ENCODE assay signal across 16 cellular contexts in the genomic region with DNA sequence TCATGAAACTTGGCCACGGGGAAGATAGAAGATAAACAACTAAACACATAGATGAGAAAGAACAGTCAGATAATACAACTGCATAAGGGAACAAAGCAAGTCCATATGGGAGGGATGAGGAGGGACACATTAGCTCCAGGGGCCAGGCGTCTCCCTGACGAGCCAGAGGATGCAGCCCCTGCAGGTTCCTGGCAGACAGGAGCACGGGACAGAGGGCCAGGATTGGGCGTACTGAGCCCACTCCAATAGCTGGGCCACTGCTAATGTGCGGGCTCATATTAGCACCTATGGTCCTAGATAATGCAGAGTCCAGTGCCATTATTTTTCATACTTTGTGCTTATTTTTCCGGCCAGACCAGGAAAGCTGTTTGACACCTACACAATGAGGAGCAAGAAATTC.
DNase-seq lines count a peak whose midpoint lies in the region; ATAC-seq and TF ChIP-seq lines count a peak whose summit lies in the region.
"Had no signal": no experiment of that assay in that cellular context is flagged by ENCODE, and none has a peak within 500 bp of the region (broad histone marks: within the 10 kb centered on the region; RNA-seq: fewer than 3 reads in every experiment).

No MANE protein-coding gene starts in this region.

- ATAC-seq in activated CD8-positive, alpha-beta memory T cell treated with anti-CD3 and anti-CD28 coated beads, Interleukin-2, amount 10 ng/mL, durations not matched to agents 7 days and 5 days, result no peak
- no peak for ATAC-seq in sciatic nerve
- no peak for ATAC-seq in HG03025 (IDR thresholded peaks at IDR 0.05; ENCODE audit: low FRiP score, unreplicated experiment)
- ATAC-seq: A549, GM23338 had no signal

- 82 to 88% methylated on average over 7 of the region's 7 CpGs for WGBS in lower leg skin, 2 donors

- H3K27me3 ChIP-seq in BE2C, result no peaks in the 10 kb centered on the region
- H3K27me3 ChIP-seq: BLaER1 had no signal

- TF ChIP-seq POLR2A in lower leg skin (IDR thresholded peaks at IDR 0.05), result no peak

- H3K9me3 Mint-ChIP-seq in activated CD8-positive, alpha-beta memory T cell treated with anti-CD3 and anti-CD28 coated beads, Interleukin-2, amount 10 ng/mL, durations not matched to agents 7 days and 5 days (ENCODE audit: low read depth), result no peaks in the 10 kb centered on the region
- peaks cover 5% of the 10 kb centered on the region for H3K9me3 Mint-ChIP-seq in osteocyte (ENCODE audit: unreplicated experiment)

- no peak overlapping the region for H3K27ac Mint-ChIP-seq in activated CD8-positive, alpha-beta memory T cell treated with anti-CD3 and anti-CD28 coated beads, Interleukin-2, amount 10 ng/mL, durations not matched to agents 7 days and 5 days
- H3K27ac Mint-ChIP-seq in osteocyte (ENCODE audit: unreplicated experiment), result no peak overlapping the region
- H3K27ac Mint-ChIP-seq: CD14-positive monocyte; CD4-positive, alpha-beta memory T cell; GM23338 had no signal

- H3K9me3 ChIP-seq in BE2C, result no peaks in the 10 kb centered on the region

- peaks cover 22% of the 10 kb centered on the region for H3K4me1 ChIP-seq in BE2C
- H3K4me1 ChIP-seq: A549 had no signal

- no peaks in the 10 kb centered on the region for H3K36me3 ChIP-seq in BE2C
- H3K36me3 ChIP-seq: BLaER1 had no signal

- no peak overlapping the region for H3K4me3 Mint-ChIP-seq in activated CD8-positive, alpha-beta memory T cell treated with anti-CD3 and anti-CD28 coated beads, Interleukin-2, amount 10 ng/mL, durations not matched to agents 7 days and 5 days
- H3K4me3 Mint-ChIP-seq in osteocyte (ENCODE audit: unreplicated experiment), result no peak overlapping the region
- H3K4me3 Mint-ChIP-seq: CD14-positive monocyte; CD4-positive, alpha-beta memory T cell; GM23338 had no signal

- DNase-seq in activated CD8-positive, alpha-beta memory T cell treated with anti-CD3 and anti-CD28 coated beads, Interleukin-2, amount 10 ng/mL, durations not matched to agents 7 days and 5 days, result peak; percentile 32
- DNase-seq in activated CD8-positive, alpha-beta memory T cell treated with anti-CD3 and anti-CD28 coated beads, Interleukin-2, amount 50 U/mL, for 4 hours, result no peak
- DNase-seq in lower leg skin (ENCODE audit: low spot score in 2 of 2) (peak; percentile 7 to 66), osteocyte (ENCODE audit: extremely low spot score, unreplicated experiment) (peak; percentile 75), sciatic nerve (ENCODE audit: low spot score) (no peak), BE2C (no peak)
- DNase-seq: AML-193; CD4-positive, alpha-beta memory T cell; DMS79 treated with DMSO at 0.1 percent for 48 hours; GF-D8; HCEC 1CT had no signal

- TF ChIP-seq CTCF in lower leg skin (IDR thresholded peaks at IDR 0.05), result no peak
- TF ChIP-seq CTCF in osteocyte (IDR thresholded peaks at IDR 0.05), result no peak
- no peak for TF ChIP-seq CTCF in BE2C (IDR thresholded peaks at IDR 0.05; ENCODE audit: low read depth, low read length)

- H3K27me3 Mint-ChIP-seq in activated CD8-positive, alpha-beta memory T cell treated with anti-CD3 and anti-CD28 coated beads, Interleukin-2, amount 10 ng/mL, durations not matched to agents 7 days and 5 days, result peaks cover 2% of the 10 kb centered on the region
- peaks cover 45% of the 10 kb centered on the region for H3K27me3 Mint-ChIP-seq in osteocyte (ENCODE audit: unreplicated experiment)

- CTCF ChIA-PET in activated CD8-positive, alpha-beta memory T cell treated with anti-CD3 and anti-CD28 coated beads, Interleukin-2, amount 10 ng/mL, durations not matched to agents 7 days and 5 days (lab: Charles Lee), result no interaction called here

- H3K4me3 ChIP-seq in lower leg skin (ENCODE audit: low read depth, poor library complexity, severe bottlenecking) (no peak overlapping the region), BE2C (ENCODE audit: low read depth, low read length) (no peak overlapping the region)
- H3K4me3 ChIP-seq: A549, BLaER1, GM23338 had no signal

- intact Hi-C loops in lower leg skin (cut with DNase I; ENCODE audit: low total_unique reads) (no loop called here), sciatic nerve (cut with DNase I) (no loop called here)

- H3K4me1 Mint-ChIP-seq in activated CD8-positive, alpha-beta memory T cell treated with anti-CD3 and anti-CD28 coated beads, Interleukin-2, amount 10 ng/mL, durations not matched to agents 7 days and 5 days, result no peaks in the 10 kb centered on the region
- peaks cover 2% of the 10 kb centered on the region for H3K4me1 Mint-ChIP-seq in osteocyte (ENCODE audit: unreplicated experiment)
- H3K4me1 Mint-ChIP-seq: CD14-positive monocyte; CD4-positive, alpha-beta memory T cell had no signal

- H3K36me3 Mint-ChIP-seq in activated CD8-positive, alpha-beta memory T cell treated with anti-CD3 and anti-CD28 coated beads, Interleukin-2, amount 10 ng/mL, durations not matched to agents 7 days and 5 days, result no peaks in the 10 kb centered on the region
- H3K36me3 Mint-ChIP-seq in osteocyte (ENCODE audit: unreplicated experiment), result no peaks in the 10 kb centered on the region
- H3K36me3 Mint-ChIP-seq: CD14-positive monocyte; CD4-positive, alpha-beta memory T cell had no signal

Comparison
In these comparisons a context has a peak if more than half of its experiments do, and no peak if none do; other contexts are left out.
1. DNase-seq: peak in activated CD8-positive, alpha-beta memory T cell treated with anti-CD3 and anti-CD28 coated beads, Interleukin-2, amount 10 ng/mL, durations not matched to agents 7 days and 5 days (single experiment), lower leg skin (2 of 2) and osteocyte (single experiment); none in activated CD8-positive, alpha-beta memory T cell treated with anti-CD3 and anti-CD28 coated beads, Interleukin-2, amount 50 U/mL, for 4 hours (single experiment), sciatic nerve (single experiment) and BE2C (single experiment).